In genomic region chr20:1992359-1992758, GRCh38 we compare ENCODE assay signal across 1 cellular context.
TF ChIP-seq lines count a peak whose summit lies in the region.

No MANE protein-coding gene starts in this region.

TF ChIP-seq in HEK293, 187 proteins besides CTCF, POLR2A, EP300 and RAD21 (continued from another document):
- TF ChIP-seq PRDM2 (tag by site-specific recombination; IDR thresholded peaks at IDR 0.05; ENCODE audit: borderline replicate concordance) (no peak), EGR2 (tag by site-specific recombination; IDR thresholded peaks at IDR 0.05; ENCODE audit: low read depth) (peak; percentile 92), ZNF561 (tag by site-specific recombination; IDR thresholded peaks at IDR 0.05; ENCODE audit: borderline replicate concordance) (no peak), ZNF184 (tag by site-specific recombination; IDR thresholded peaks at IDR 0.05) (no peak), ZNF704 (tag by site-specific recombination; IDR thresholded peaks at IDR 0.05) (no peak), ZNF19 (tag by site-specific recombination; IDR thresholded peaks at IDR 0.05; ENCODE audit: low read depth) (no peak), KLF16 (tag by site-specific recombination; IDR thresholded peaks at IDR 0.05) (no peak), ZNF544 (tag by site-specific recombination; IDR thresholded peaks at IDR 0.05) (no peak), ZNF132 (tag by site-specific recombination; IDR thresholded peaks at IDR 0.05; ENCODE audit: borderline replicate concordance) (no peak), ZNF555 (tag by site-specific recombination; conservative IDR thresholded peaks at IDR 0.05) (no peak)
- TF ChIP-seq, protein P1, sequence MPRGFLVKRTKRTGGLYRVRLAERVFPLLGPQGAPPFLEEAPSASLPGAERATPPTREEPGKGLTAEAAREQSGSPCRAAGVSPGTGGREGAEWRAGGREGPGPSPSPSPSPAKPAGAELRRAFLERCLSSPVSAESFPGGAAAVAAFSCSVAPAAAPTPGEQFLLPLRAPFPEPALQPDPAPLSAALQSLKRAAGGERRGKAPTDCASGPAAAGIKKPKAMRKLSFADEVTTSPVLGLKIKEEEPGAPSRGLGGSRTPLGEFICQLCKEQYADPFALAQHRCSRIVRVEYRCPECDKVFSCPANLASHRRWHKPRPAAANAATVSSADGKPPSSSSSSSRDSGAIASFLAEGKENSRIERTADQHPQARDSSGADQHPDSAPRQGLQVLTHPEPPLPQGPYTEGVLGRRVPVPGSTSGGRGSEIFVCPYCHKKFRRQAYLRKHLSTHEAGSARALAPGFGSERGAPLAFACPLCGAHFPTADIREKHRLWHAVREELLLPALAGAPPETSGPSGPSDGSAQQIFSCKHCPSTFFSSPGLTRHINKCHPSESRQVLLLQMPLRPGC (tag by site-specific recombination; IDR thresholded peaks at IDR 0.05), result no peak
- TF ChIP-seq, protein P2, sequence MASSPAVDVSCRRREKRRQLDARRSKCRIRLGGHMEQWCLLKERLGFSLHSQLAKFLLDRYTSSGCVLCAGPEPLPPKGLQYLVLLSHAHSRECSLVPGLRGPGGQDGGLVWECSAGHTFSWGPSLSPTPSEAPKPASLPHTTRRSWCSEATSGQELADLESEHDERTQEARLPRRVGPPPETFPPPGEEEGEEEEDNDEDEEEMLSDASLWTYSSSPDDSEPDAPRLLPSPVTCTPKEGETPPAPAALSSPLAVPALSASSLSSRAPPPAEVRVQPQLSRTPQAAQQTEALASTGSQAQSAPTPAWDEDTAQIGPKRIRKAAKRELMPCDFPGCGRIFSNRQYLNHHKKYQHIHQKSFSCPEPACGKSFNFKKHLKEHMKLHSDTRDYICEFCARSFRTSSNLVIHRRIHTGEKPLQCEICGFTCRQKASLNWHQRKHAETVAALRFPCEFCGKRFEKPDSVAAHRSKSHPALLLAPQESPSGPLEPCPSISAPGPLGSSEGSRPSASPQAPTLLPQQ (tag by site-specific recombination; IDR thresholded peaks at IDR 0.05), result no peak
- TF ChIP-seq, protein P3, sequence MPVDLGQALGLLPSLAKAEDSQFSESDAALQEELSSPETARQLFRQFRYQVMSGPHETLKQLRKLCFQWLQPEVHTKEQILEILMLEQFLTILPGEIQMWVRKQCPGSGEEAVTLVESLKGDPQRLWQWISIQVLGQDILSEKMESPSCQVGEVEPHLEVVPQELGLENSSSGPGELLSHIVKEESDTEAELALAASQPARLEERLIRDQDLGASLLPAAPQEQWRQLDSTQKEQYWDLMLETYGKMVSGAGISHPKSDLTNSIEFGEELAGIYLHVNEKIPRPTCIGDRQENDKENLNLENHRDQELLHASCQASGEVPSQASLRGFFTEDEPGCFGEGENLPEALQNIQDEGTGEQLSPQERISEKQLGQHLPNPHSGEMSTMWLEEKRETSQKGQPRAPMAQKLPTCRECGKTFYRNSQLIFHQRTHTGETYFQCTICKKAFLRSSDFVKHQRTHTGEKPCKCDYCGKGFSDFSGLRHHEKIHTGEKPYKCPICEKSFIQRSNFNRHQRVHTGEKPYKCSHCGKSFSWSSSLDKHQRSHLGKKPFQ (tag by site-specific recombination; IDR thresholded peaks at IDR 0.05), result no peak
